Comparison of ENCODE assay signal across 8 cellular contexts in the genomic region with DNA sequence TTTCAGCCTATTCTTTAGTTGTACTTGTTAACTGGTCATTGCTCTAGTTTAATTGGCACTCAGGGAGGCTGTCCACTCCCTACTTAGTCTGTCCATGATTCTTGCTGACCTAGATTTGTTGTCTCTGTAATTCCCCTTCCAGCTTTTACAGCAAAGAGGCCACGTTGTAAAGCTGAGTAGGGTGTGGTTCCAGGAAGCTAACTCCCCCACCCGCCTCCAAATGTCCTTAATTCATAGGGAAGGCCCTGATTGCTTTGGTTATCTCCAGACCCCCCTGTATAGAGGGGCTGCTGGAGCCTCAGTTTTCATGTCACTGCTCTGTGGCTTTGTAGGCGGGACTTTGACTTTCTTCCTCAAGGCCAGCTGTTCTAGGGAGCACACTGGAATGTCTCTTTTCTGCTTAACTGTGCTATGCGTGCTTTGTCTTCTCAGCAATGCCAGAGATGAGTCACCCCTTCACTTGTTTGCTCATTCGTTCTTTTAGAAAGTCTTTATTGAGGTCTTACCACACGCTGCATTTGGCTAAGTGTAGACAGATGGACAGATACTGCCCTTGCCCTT.
DNase-seq lines count a peak whose midpoint lies in the region; ATAC-seq and TF ChIP-seq lines count a peak whose summit lies in the region.

No MANE protein-coding gene starts in this region.

- DNase-seq in PC-3 (peak; percentile 95), fibroblast of villous mesenchyme (ENCODE audit: low read depth) (peak; percentile 86), H7 (no peak), ureter (ENCODE audit: low spot score) (no peak), inferior parietal cortex (ENCODE audit: extremely low spot score) (no peak)

- no peaks in the 10 kb centered on the region for H4K20me1 ChIP-seq in PC-3 (ENCODE audit: low read length)

- H3K9me3 ChIP-seq in PC-3 (ENCODE audit: low read length), result no peaks in the 10 kb centered on the region
- H3K9me3 ChIP-seq in skeletal muscle tissue (ENCODE audit: control insufficient read depth in 3 of 3, low read length in 3 of 3), result no peaks in the 10 kb centered on the region

- BruUV-seq in PC-3 (replicated peaks; lab: Mats Ljungman, UMichigan), result TSS peak; percentile 53

- H3K9ac ChIP-seq in PC-3 (ENCODE audit: low read length) (peak overlapping the region; percentile 53), skeletal muscle tissue (ENCODE audit: low read depth in 1 of 3, low read length in 3 of 3) (no peak overlapping the region)

- H3K27ac ChIP-seq in PC-3 (ENCODE audit: low read length) (peak overlapping the region; percentile 86), skeletal muscle tissue (ENCODE audit: low read depth, low read length) (peak overlapping the region; percentile 56)

- TF ChIP-seq CTCF in PC-3 (conservative IDR thresholded peaks at IDR 0.05; ENCODE audit: low read depth, low read length) (no peak), fibroblast of villous mesenchyme (IDR thresholded peaks at IDR 0.05; ENCODE audit: insufficient read depth, low read depth, low read length) (no peak)

- peaks cover 16% of the 10 kb centered on the region for H3K4me1 ChIP-seq in PC-3 (ENCODE audit: insufficient read depth, low read length)
- H3K4me1 ChIP-seq in skeletal muscle tissue (ENCODE audit: control insufficient read depth in 3 of 3, insufficient read depth in 3 of 3, low read length in 3 of 3), result peaks cover 4 to 6% (median 6%) of the 10 kb centered on the region in 3 donors

- H3K27me3 ChIP-seq in PC-3 (ENCODE audit: low read length) (no peaks in the 10 kb centered on the region), skeletal muscle tissue (ENCODE audit: control insufficient read depth in 3 of 3, insufficient read depth in 3 of 3, low read length in 3 of 3) (no peaks in the 10 kb centered on the region), H7 (ENCODE audit: control insufficient read depth, insufficient read depth, low read length) (no peaks in the 10 kb centered on the region)

- POLR2A ChIA-PET in PC-3 (lab: Charles Lee; ENCODE audit: unreplicated experiment), result interaction anchor here (0.6 to 0.8 kb wide), 3 partner anchors 76 to 517 kb away, joined by 3 to 6 read pairs (median 3); no protein-coding TSS in a partner anchor

- no peak overlapping the region; the same call in 1 of the 2 replicates for H3K4me3 ChIP-seq in PC-3 (ENCODE audit: low read length)
- no peak overlapping the region for H3K4me3 ChIP-seq in fibroblast of villous mesenchyme (ENCODE audit: low read depth, low read length)
- H3K4me3 ChIP-seq in skeletal muscle tissue (ENCODE audit: low read length in 3 of 3), result no peak overlapping the region
- no peak overlapping the region for H3K4me3 ChIP-seq in H7 (ENCODE audit: insufficient read depth, low read depth, low read length)

- peaks cover 4% of the 10 kb centered on the region; the same call in 1 of the 2 replicates for H3K9me2 ChIP-seq in PC-3 (replicated peaks; ENCODE audit: low read length)

- ATAC-seq in GM18870 (IDR thresholded peaks at IDR 0.05; ENCODE audit: unreplicated experiment), result peak; percentile 67
- ATAC-seq in PC-3, result peak; percentile 92
- no peak for ATAC-seq in HG03097 (IDR thresholded peaks at IDR 0.05; ENCODE audit: low FRiP score, unreplicated experiment)

- no peaks in the 10 kb centered on the region for H3K79me2 ChIP-seq in PC-3 (ENCODE audit: low read length)

- H2AFZ ChIP-seq in PC-3 (ENCODE audit: low read length), result peak overlapping the region; percentile 74

- intact Hi-C loops in PC-3 (cut with micrococcal nuclease), result loop anchor here (1.0 kb wide), 3 partner anchors 143 to 174 kb away; no protein-coding TSS in a partner anchor

- no peaks in the 10 kb centered on the region for H3K36me3 ChIP-seq in PC-3 (ENCODE audit: low read depth, low read length)
- no peaks in the 10 kb centered on the region for H3K36me3 ChIP-seq in skeletal muscle tissue (ENCODE audit: control insufficient read depth in 3 of 3, insufficient read depth in 3 of 3, low read length in 3 of 3)
- H3K36me3 ChIP-seq in H7 (replicated peaks; ENCODE audit: control insufficient read depth, insufficient read depth, low read length), result no peaks in the 10 kb centered on the region

- peak overlapping the region; percentile 68 for H3K4me2 ChIP-seq in PC-3 (ENCODE audit: low read length)

- CTCF ChIA-PET in PC-3 (lab: Charles Lee), result no interaction called here

- H3F3A ChIP-seq in PC-3 (ENCODE audit: low read length, unreplicated experiment), result no peaks in the 10 kb centered on the region

Comparison
In these comparisons a context has a peak if more than half of its experiments do, and no peak if none do; other contexts are left out.
1. DNase-seq: peak in PC-3 (single experiment) and fibroblast of villous mesenchyme (single experiment); none in H7 (single experiment), ureter (single experiment) and inferior parietal cortex (single experiment).